In the genomic region with DNA sequence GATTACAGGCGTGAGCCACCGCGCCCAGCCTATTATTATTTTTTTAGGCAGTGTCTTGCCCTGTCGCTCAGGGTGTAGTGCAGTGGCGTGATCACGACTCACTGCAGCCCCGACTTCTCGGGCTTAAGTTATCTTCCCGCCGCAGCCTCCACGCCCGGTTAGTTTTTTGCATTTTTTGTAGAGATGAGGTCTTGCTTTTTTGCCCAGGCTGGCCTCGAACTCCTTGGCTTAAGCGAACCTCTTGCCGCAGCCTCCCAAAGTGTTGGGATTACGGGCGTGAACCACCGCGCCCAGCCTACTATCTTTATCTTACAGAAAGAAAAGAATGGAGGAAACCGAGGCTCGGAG, we compare ENCODE assay signal across 8 cellular contexts. TPM values are rescaled to one million over a fixed set of nuclear protein-coding genes. Genes with fewer than 3 reads are reported as not detected.
A peak's percentile ranks its signal among the peaks of the same experiment; 100 is the strongest.
DNase-seq lines count a peak whose midpoint lies in the region; ATAC-seq and TF ChIP-seq lines count a peak whose summit lies in the region.

No MANE protein-coding gene starts in this region.

- peak overlapping the region; percentile 95 for H3K4me3 ChIP-seq in rectal smooth muscle tissue (ENCODE audit: low read length)

- POLR2A ChIA-PET in RWPE1 (lab: Yijun Ruan, JAX; ENCODE audit: low non-redundant PET) = interaction anchor here (0.6 to 0.7 kb wide), 2 partner anchors 55 to 481 kb away, joined by 3 read pairs; no protein-coding TSS in a partner anchor

- H3K27ac ChIP-seq in RWPE1 (peak overlapping the region; percentile 94), rectal smooth muscle tissue (ENCODE audit: low read depth, low read length) (peak overlapping the region; percentile 95)

- no peaks in the 10 kb centered on the region for H3K27me3 ChIP-seq in rectal smooth muscle tissue (ENCODE audit: control insufficient read depth, insufficient read depth, low read length)

- CTCF ChIA-PET in RWPE1 (lab: Yijun Ruan, JAX) = interaction anchor here (0.6 kb wide), 1 partner anchor 747 kb away, joined by 3 read pairs; no protein-coding TSS in a partner anchor

- DNase-seq in RWPE1 (ENCODE audit: low spot score) (no peak), NCI-H1105 treated with DMSO at 0.1 percent for 48 hours (lab: John Stamatoyannopoulos, UW) (no peak), NCI-H1417 (lab: John Stamatoyannopoulos, UW) (no peak), SKM-1 treated with dmso at 0.1 percent for 144 hours (lab: John Stamatoyannopoulos, UW; ENCODE audit: unreplicated experiment) (no peak), GDM1 (lab: John Stamatoyannopoulos, UW) (no peak)

- H3K4me1 ChIP-seq in rectal smooth muscle tissue (ENCODE audit: control insufficient read depth, insufficient read depth, low read length) = peaks cover 8% of the 10 kb centered on the region

- peak; percentile 22 for ATAC-seq in GM18868 (IDR thresholded peaks at IDR 0.05; ENCODE audit: unreplicated experiment)
- peak; percentile 2 for ATAC-seq in esophagus mucosa

- peak overlapping the region; percentile 82 for H3K9ac ChIP-seq in rectal smooth muscle tissue (ENCODE audit: low read length)

- TF ChIP-seq CTCF in RWPE1 (conservative IDR thresholded peaks at IDR 0.05; ENCODE audit: low read depth) = no peak

- no peaks in the 10 kb centered on the region for H3K36me3 ChIP-seq in rectal smooth muscle tissue (ENCODE audit: control insufficient read depth, insufficient read depth, low read length)

RNA-seq across cellular contexts. Expression of a gene that starts 0.5 kb away (rescaled TPM):
- 53.6 TPM for total RNA-seq in esophagus mucosa

RNA-seq across cellular contexts. Expression of a gene that starts 8.8 kb away (rescaled TPM):
- total RNA-seq in esophagus mucosa = 1,486 TPM

RNA-seq across cellular contexts. Expression of a gene that starts 36.0 kb away (rescaled TPM):
- 30.5 TPM for total RNA-seq in esophagus mucosa
